In genomic region chr6:20698675-20699074, GRCh38 we compare ENCODE assay signal across 24 cellular contexts.
DNase-seq lines count a peak whose midpoint lies in the region; ATAC-seq, FAIRE-seq and TF ChIP-seq lines count a peak whose summit lies in the region.
"Had no signal": no experiment of that assay in that cellular context is flagged by ENCODE, and none has a peak within 500 bp of the region (broad histone marks: within the 10 kb centered on the region; RNA-seq: fewer than 3 reads in every experiment).

No MANE protein-coding gene starts in this region.

- peak overlapping the region; percentile 12 for H3K4me3 Mint-ChIP-seq in stimulated activated naive CD8-positive, alpha-beta T cell treated with anti-CD3 and anti-CD28 coated beads, Interleukin-15, Interleukin-2, amounts not matched to agents 100 ng/mL and 50 ng/mL, for 24 hours
- no peak overlapping the region for H3K4me3 Mint-ChIP-seq in activated CD4-positive, alpha-beta memory T cell treated with anti-CD3 and anti-CD28 coated beads, Interleukin-2, amount 10 ng/mL, durations not matched to agents 7 days and 5 days
- H3K4me3 Mint-ChIP-seq: activated CD4-positive, alpha-beta T cell treated with anti-CD3 and anti-CD28 coated beads, Interleukin-2, amount 10 ng/mL, durations not matched to agents 24 days and 14 days; effector memory CD8-positive, alpha-beta T cell; HFFc6; memory B cell had no signal

- DNase-seq in DMS 273 (lab: John Stamatoyannopoulos, UW; ENCODE audit: unreplicated experiment): peak; percentile 53
- DNase-seq in DMS 273 treated with DMSO at 0.1 percent for 48 hours (lab: John Stamatoyannopoulos, UW): no peak
- DNase-seq in M059J (ENCODE audit: low read depth): peak; percentile 31
- no peak for DNase-seq in foreskin keratinocyte
- DNase-seq in head of caudate nucleus: no peak
- DNase-seq in activated CD4-positive, alpha-beta memory T cell treated with anti-CD3 and anti-CD28 coated beads, Interleukin-2, amount 10 ng/mL, durations not matched to agents 7 days and 5 days: no peak
- no peak for DNase-seq in GM12892 (ENCODE audit: insufficient read length)
- DNase-seq: activated CD4-positive, alpha-beta T cell treated with anti-CD3 and anti-CD28 coated beads, Interleukin-2, amount 10 ng/mL, durations not matched to agents 24 days and 14 days; Caco-2; cortex of kidney; effector memory CD8-positive, alpha-beta T cell; GF-D8; HFFc6; MG63; NCI-H187 treated with DMSO at 0.1 percent for 48 hours; posterior cingulate gyrus; stimulated activated CD8-positive, alpha-beta memory T cell treated with anti-CD3 and anti-CD28 coated beads, Interleukin-4, amount 100 ng/mL, for 48 hours had no signal

- H3K27ac Mint-ChIP-seq in stimulated activated naive CD8-positive, alpha-beta T cell treated with anti-CD3 and anti-CD28 coated beads, Interleukin-15, Interleukin-2, amounts not matched to agents 100 ng/mL and 50 ng/mL, for 24 hours: peak overlapping the region; percentile 64
- H3K27ac Mint-ChIP-seq in activated CD4-positive, alpha-beta memory T cell treated with anti-CD3 and anti-CD28 coated beads, Interleukin-2, amount 10 ng/mL, durations not matched to agents 7 days and 5 days: no peak overlapping the region
- H3K27ac Mint-ChIP-seq: activated CD4-positive, alpha-beta T cell treated with anti-CD3 and anti-CD28 coated beads, Interleukin-2, amount 10 ng/mL, durations not matched to agents 24 days and 14 days; effector memory CD8-positive, alpha-beta T cell; HFFc6; memory B cell had no signal

- peaks cover 22% of the 10 kb centered on the region for H3K36me3 Mint-ChIP-seq in stimulated activated naive CD8-positive, alpha-beta T cell treated with anti-CD3 and anti-CD28 coated beads, Interleukin-15, Interleukin-2, amounts not matched to agents 100 ng/mL and 50 ng/mL, for 24 hours (ENCODE audit: low read depth)
- peaks cover 5% of the 10 kb centered on the region for H3K36me3 Mint-ChIP-seq in activated CD4-positive, alpha-beta memory T cell treated with anti-CD3 and anti-CD28 coated beads, Interleukin-2, amount 10 ng/mL, durations not matched to agents 7 days and 5 days (ENCODE audit: low read depth)

- no peak overlapping the region for H3K27ac ChIP-seq in foreskin keratinocyte
- H3K27ac ChIP-seq: 22Rv1, C4-2B, tibial nerve had no signal

- POLR2A ChIA-PET in activated CD4-positive, alpha-beta memory T cell treated with anti-CD3 and anti-CD28 coated beads, Interleukin-2, amount 10 ng/mL, durations not matched to agents 7 days and 5 days (lab: Charles Lee): no interaction called here

- no peak for TF ChIP-seq POLR2A in GM12892 (IDR thresholded peaks at IDR 0.05; ENCODE audit: low read depth, low read length)

- peaks cover 18% of the 10 kb centered on the region for H3K4me1 ChIP-seq in foreskin keratinocyte

- peaks cover 71% of the 10 kb centered on the region for H3K4me1 Mint-ChIP-seq in stimulated activated naive CD8-positive, alpha-beta T cell treated with anti-CD3 and anti-CD28 coated beads, Interleukin-15, Interleukin-2, amounts not matched to agents 100 ng/mL and 50 ng/mL, for 24 hours (ENCODE audit: low read depth)
- peaks cover 4% of the 10 kb centered on the region for H3K4me1 Mint-ChIP-seq in activated CD4-positive, alpha-beta memory T cell treated with anti-CD3 and anti-CD28 coated beads, Interleukin-2, amount 10 ng/mL, durations not matched to agents 7 days and 5 days

- intact Hi-C loops in head of caudate nucleus (cut with DNase I): no loop called here

- peak; percentile 13 for ATAC-seq in foreskin keratinocyte
- ATAC-seq: effector memory CD8-positive, alpha-beta T cell; Right ventricle myocardium inferior; sciatic nerve had no signal

- CTCF ChIA-PET in activated CD4-positive, alpha-beta memory T cell treated with anti-CD3 and anti-CD28 coated beads, Interleukin-2, amount 10 ng/mL, durations not matched to agents 7 days and 5 days (lab: Charles Lee): no interaction called here

- H3K27me3 Mint-ChIP-seq in stimulated activated naive CD8-positive, alpha-beta T cell treated with anti-CD3 and anti-CD28 coated beads, Interleukin-15, Interleukin-2, amounts not matched to agents 100 ng/mL and 50 ng/mL, for 24 hours: no peaks in the 10 kb centered on the region
- H3K27me3 Mint-ChIP-seq in activated CD4-positive, alpha-beta memory T cell treated with anti-CD3 and anti-CD28 coated beads, Interleukin-2, amount 10 ng/mL, durations not matched to agents 7 days and 5 days: no peaks in the 10 kb centered on the region
- H3K27me3 Mint-ChIP-seq: activated CD4-positive, alpha-beta T cell treated with anti-CD3 and anti-CD28 coated beads, Interleukin-2, amount 10 ng/mL, durations not matched to agents 24 days and 14 days; effector memory CD8-positive, alpha-beta T cell; memory B cell had no signal

- no peak for TF ChIP-seq CTCF in foreskin keratinocyte (conservative IDR thresholded peaks at IDR 0.05)

- no peak for FAIRE-seq in GM12892 (lab: Jason Lieb, UNC)

- H3K9me3 Mint-ChIP-seq in stimulated activated naive CD8-positive, alpha-beta T cell treated with anti-CD3 and anti-CD28 coated beads, Interleukin-15, Interleukin-2, amounts not matched to agents 100 ng/mL and 50 ng/mL, for 24 hours: no peaks in the 10 kb centered on the region
- H3K9me3 Mint-ChIP-seq in activated CD4-positive, alpha-beta memory T cell treated with anti-CD3 and anti-CD28 coated beads, Interleukin-2, amount 10 ng/mL, durations not matched to agents 7 days and 5 days: no peaks in the 10 kb centered on the region
- H3K9me3 Mint-ChIP-seq: activated CD4-positive, alpha-beta T cell treated with anti-CD3 and anti-CD28 coated beads, Interleukin-2, amount 10 ng/mL, durations not matched to agents 24 days and 14 days; effector memory CD8-positive, alpha-beta T cell; HFFc6; memory B cell had no signal

- no peaks in the 10 kb centered on the region for H3K27me3 ChIP-seq in foreskin keratinocyte
- H3K27me3 ChIP-seq: MG63, tibial nerve had no signal

Comparison
In these comparisons a context has a peak if more than half of its experiments do, and no peak if none do; other contexts are left out.
1. DNase-seq: peak in DMS 273 (single experiment) and M059J (single experiment); none in DMS 273 treated with DMSO at 0.1 percent for 48 hours (single experiment), foreskin keratinocyte (0 of 2), head of caudate nucleus (0 of 42), activated CD4-positive, alpha-beta memory T cell treated with anti-CD3 and anti-CD28 coated beads, Interleukin-2, amount 10 ng/mL, durations not matched to agents 7 days and 5 days (single experiment) and GM12892 (single experiment).